In genomic region chr12:14984036-14984435, GRCh38 we compare ENCODE assay signal across 34 cellular contexts. TPM values are rescaled to one million over a fixed set of nuclear protein-coding genes. Genes with fewer than 3 reads are reported as not detected.
"Had no signal": no experiment of that assay in that cellular context is flagged by ENCODE, and none has a peak within 500 bp of the region (broad histone marks: within the 10 kb centered on the region; RNA-seq: fewer than 3 reads in every experiment).

No MANE protein-coding gene starts in this region.

- H3K36me3 ChIP-seq: SJCRH30 had no signal

- DNase-seq: activated CD4-positive, alpha-beta memory T cell treated with anti-CD3 and anti-CD28 coated beads for 36 hours; activated CD4-positive, alpha-beta T cell treated with anti-CD3 and anti-CD28 coated beads for 36 hours; activated CD4-positive, alpha-beta T cell treated with anti-CD3 and anti-CD28 coated beads, Interleukin-2, amount 50 U/mL, for 1 hour; activated CD8-positive, alpha-beta memory T cell treated with anti-CD3 and anti-CD28 coated beads, Interleukin-2, amount 50 U/mL, for 4 hours; activated naive CD4-positive, alpha-beta T cell treated with anti-CD3 and anti-CD28 coated beads, Interleukin-2, amount 10 ng/mL, durations not matched to agents 7 days and 5 days; activated naive CD8-positive, alpha-beta T cell treated with anti-CD3 and anti-CD28 coated beads, Interleukin-2, amount 50 U/mL, for 24 hours; activated T-cell treated with anti-CD3 and anti-CD28 coated beads for 4 hours; activated T-cell treated with anti-CD3 and anti-CD28 coated beads, Interleukin-2, amount 50 U/mL, for 4 hours; anterior cingulate cortex; central memory CD4-positive, alpha-beta T cell; KG1; NCI-H1092 treated with DMSO at 0.1 percent for 48 hours; NCI-H1417; NCI-H146; NCI-H187; NCI-H2029 treated with DMSO at 0.1 percent for 48 hours; NCI-H2107; NCI-H2171; NCI-H510A; NCI-H526; NCI-H748 treated with DMSO at 0.1 percent for 48 hours; NK-92 treated with Interleukin-12 subunit alpha and Interleukin-12 subunit beta, amount 100 ng/mL, for 24 hours; SHP77; SJCRH30; SK-N-SH had no signal

- H3K9me3 ChIP-seq: SJCRH30 had no signal

- H3K4me1 ChIP-seq: SJCRH30 had no signal

- H3K9ac ChIP-seq: SK-N-SH had no signal

- H3K27me3 Mint-ChIP-seq: activated CD4-positive, alpha-beta memory T cell treated with anti-CD3 and anti-CD28 coated beads for 36 hours; activated CD4-positive, alpha-beta T cell treated with anti-CD3 and anti-CD28 coated beads for 36 hours; activated naive CD4-positive, alpha-beta T cell treated with anti-CD3 and anti-CD28 coated beads, Interleukin-2, amount 10 ng/mL, durations not matched to agents 7 days and 5 days; activated naive CD8-positive, alpha-beta T cell; activated naive CD8-positive, alpha-beta T cell treated with anti-CD3 and anti-CD28 coated beads, Interleukin-2, amount 50 U/mL, for 24 hours had no signal

- H3K4me3 ChIP-seq: SJCRH30 had no signal

- ATAC-seq: activated CD4-positive, alpha-beta T cell treated with anti-CD3 and anti-CD28 coated beads for 36 hours; activated naive CD8-positive, alpha-beta T cell treated with anti-CD3 and anti-CD28 coated beads, Interleukin-2, amount 50 U/mL, for 24 hours; activated T-cell treated with anti-CD3 and anti-CD28 coated beads, Interleukin-2, amount 50 U/mL, for 4 hours had no signal

- H3K27ac ChIP-seq: SJCRH30 had no signal

- H3K9me3 Mint-ChIP-seq: activated CD4-positive, alpha-beta memory T cell treated with anti-CD3 and anti-CD28 coated beads for 36 hours; activated naive CD4-positive, alpha-beta T cell treated with anti-CD3 and anti-CD28 coated beads, Interleukin-2, amount 10 ng/mL, durations not matched to agents 7 days and 5 days; activated naive CD8-positive, alpha-beta T cell treated with anti-CD3 and anti-CD28 coated beads, Interleukin-2, amount 50 U/mL, for 24 hours; activated T-cell treated with anti-CD3 and anti-CD28 coated beads, Interleukin-2, amount 50 U/mL, for 4 hours; activated T-helper 1 cell treated with anti-CD3 and anti-CD28 coated beads, Interleukin-12 subunit alpha, Interleukin-12 subunit beta, Interleukin-2, Interleukin-4 antibody, amounts not matched to agents 30 ng/mL and 10 ng/mL and 1 ng/mL, durations not matched to agents 14 hours and 24 hours and 36 hours; T-helper 1 cell treated with Interleukin-12 subunit alpha and Interleukin-12 subunit beta and Interleukin-4 antibody, amounts not matched to agents 30 μg/mL and 1 μg/mL, for 36 hours; T-helper 2 cell treated with Interferon-gamma antibody and Interleukin-4, amounts not matched to agents 5 μg/mL and 100 μg/mL, for 36 hours had no signal

- H3K4me3 Mint-ChIP-seq: activated CD4-positive, alpha-beta memory T cell treated with anti-CD3 and anti-CD28 coated beads for 36 hours; activated CD4-positive, alpha-beta T cell treated with anti-CD3 and anti-CD28 coated beads for 36 hours; activated naive CD4-positive, alpha-beta T cell treated with anti-CD3 and anti-CD28 coated beads, Interleukin-2, amount 10 ng/mL, durations not matched to agents 7 days and 5 days; activated naive CD8-positive, alpha-beta T cell; activated naive CD8-positive, alpha-beta T cell treated with anti-CD3 and anti-CD28 coated beads, Interleukin-2, amount 50 U/mL, for 24 hours; activated T-cell treated with anti-CD3 and anti-CD28 coated beads, Interleukin-2, amount 50 U/mL, for 4 hours; activated T-helper 1 cell treated with anti-CD3 and anti-CD28 coated beads, Interleukin-12 subunit alpha, Interleukin-12 subunit beta, Interleukin-2, Interleukin-4 antibody, amounts not matched to agents 30 ng/mL and 10 ng/mL and 1 ng/mL, durations not matched to agents 14 hours and 24 hours and 36 hours; brain; T-helper 1 cell treated with Interleukin-12 subunit alpha and Interleukin-12 subunit beta and Interleukin-4 antibody, amounts not matched to agents 30 μg/mL and 1 μg/mL, for 36 hours had no signal

- H3K4me1 Mint-ChIP-seq: brain had no signal

- H3K27me3 ChIP-seq: SJCRH30 had no signal

- H3K27ac Mint-ChIP-seq: activated CD4-positive, alpha-beta memory T cell treated with anti-CD3 and anti-CD28 coated beads for 36 hours; activated naive CD8-positive, alpha-beta T cell treated with anti-CD3 and anti-CD28 coated beads, Interleukin-2, amount 50 U/mL, for 24 hours; activated T-helper 1 cell treated with anti-CD3 and anti-CD28 coated beads, Interleukin-12 subunit alpha, Interleukin-12 subunit beta, Interleukin-2, Interleukin-4 antibody, amounts not matched to agents 30 ng/mL and 10 ng/mL and 1 ng/mL, durations not matched to agents 14 hours and 24 hours and 36 hours; brain; T-helper 1 cell treated with Interleukin-12 subunit alpha and Interleukin-12 subunit beta and Interleukin-4 antibody, amounts not matched to agents 30 μg/mL and 1 μg/mL, for 36 hours; T-helper 2 cell treated with Interferon-gamma antibody and Interleukin-4, amounts not matched to agents 5 μg/mL and 100 μg/mL, for 36 hours had no signal

- H3K4me2 ChIP-seq: SK-N-SH had no signal

- H3K36me3 Mint-ChIP-seq: activated CD4-positive, alpha-beta memory T cell treated with anti-CD3 and anti-CD28 coated beads for 36 hours; activated naive CD8-positive, alpha-beta T cell; brain had no signal

- H3K9me2 ChIP-seq: SK-N-SH had no signal

RNA-seq across cellular contexts. Expression of gene PDE6H, which starts 11.2 kb away (rescaled TPM):
- total RNA-seq: activated CD4-positive, alpha-beta memory T cell treated with anti-CD3 and anti-CD28 coated beads for 36 hours; activated T-cell treated with anti-CD3 and anti-CD28 coated beads, Interleukin-2, amount 50 U/mL, for 4 hours; activated T-helper 1 cell treated with anti-CD3 and anti-CD28 coated beads, Interleukin-12 subunit alpha, Interleukin-12 subunit beta, Interleukin-2, Interleukin-4 antibody, amounts not matched to agents 30 ng/mL and 10 ng/mL and 1 ng/mL, durations not matched to agents 14 hours and 24 hours and 36 hours; cerebellum; LHCN-M2; M059J; OCI-LY7; SJCRH30 had no signal
- polyA plus RNA-seq: SK-N-SH had no signal

RNA-seq across cellular contexts. Expression of gene ERP27, which starts 45.7 kb away (rescaled TPM):
- total RNA-seq: cerebellum, LHCN-M2, M059J, SJCRH30 had no signal
